In genomic region chr13:20191311-20191901, GRCh38 we compare ENCODE assay signal across 11 cellular contexts. TPM values are rescaled to one million over a fixed set of nuclear protein-coding genes. Genes with fewer than 3 reads are reported as not detected.
DNase-seq lines count a peak whose midpoint lies in the region; ATAC-seq and TF ChIP-seq lines count a peak whose summit lies in the region.
"Had no signal": no experiment of that assay in that cellular context is flagged by ENCODE, and none has a peak within 500 bp of the region (broad histone marks: within the 10 kb centered on the region; RNA-seq: fewer than 3 reads in every experiment).

No MANE protein-coding gene starts in this region.

- H2AFZ ChIP-seq in IMR-90 (replicated peaks; ENCODE audit: low read length, poor library complexity) = peak overlapping the region; percentile 81

- H3K9me3 Mint-ChIP-seq in CD14-positive monocyte (peaks cover 6 to 28% (median 11%) of the 10 kb centered on the region in 7 donors), endodermal cell (no peaks in the 10 kb centered on the region), natural killer cell (no peaks in the 10 kb centered on the region)

- H3K4me1 ChIP-seq in IMR-90 (ENCODE audit: control insufficient read depth, insufficient read depth, low read length) (peaks cover 6% of the 10 kb centered on the region), endodermal cell (ENCODE audit: control insufficient read depth, insufficient read depth, low read length) (peaks cover 8% of the 10 kb centered on the region)

- no peak overlapping the region for H3K27ac ChIP-seq in IMR-90 (ENCODE audit: insufficient read depth, low read length)
- no peak overlapping the region for H3K27ac ChIP-seq in endodermal cell (ENCODE audit: low read depth, low read length)

- in situ Hi-C loops in IMR-90 (cut with MboI; ENCODE audit: low sequenced_read_pairs) = loop anchor here (25.0 kb wide), 3 partner anchors 521 to 1296 kb away; partner anchors contain the start of gene IL17D

- H3K4me3 Mint-ChIP-seq in CD14-positive monocyte (peak overlapping the region; percentile 80 to 91), endodermal cell (peak overlapping the region; percentile 57), natural killer cell (peak overlapping the region; percentile 50)

- H2AK9ac ChIP-seq in IMR-90 (replicated peaks; ENCODE audit: low read depth, low read length, poor library complexity) = peak overlapping the region; percentile 51

- H3K27me3 Mint-ChIP-seq in CD14-positive monocyte (ENCODE audit: low read depth in 3 of 3) = peaks cover 42 to 58% (median 53%) of the 10 kb centered on the region in 3 donors
- H3K27me3 Mint-ChIP-seq in endodermal cell (ENCODE audit: insufficient read depth) = peaks cover 85% of the 10 kb centered on the region
- peaks cover 50 to 60% of the 10 kb centered on the region in 2 donors for H3K27me3 Mint-ChIP-seq in natural killer cell (ENCODE audit: low read depth in 2 of 2)

- no peak overlapping the region; the same call in 2 of the 3 replicates for H2BK15ac ChIP-seq in IMR-90 (ENCODE audit: low read depth, low read length)

- ATAC-seq in IMR-90 (ENCODE audit: low read depth) (no peak), natural killer cell (no peak), HG03175 (IDR thresholded peaks at IDR 0.05; ENCODE audit: unreplicated experiment) (no peak), GM21529 (IDR thresholded peaks at IDR 0.05; ENCODE audit: unreplicated experiment) (no peak)

- WGBS in IMR-90 (ENCODE audit: extremely low coverage in 2 of 2, insufficient read length in 1 of 2), 2 experiments = no CpG with 5 or more reads among the region's 9 CpGs
- 40 to 60% methylated on average over 1 to 9 of the region's 9 CpGs for WGBS in endodermal cell (ENCODE audit: insufficient coverage in 1 of 2, insufficient read length in 1 of 2), 2 experiments

- 0 out of 2 replicates have a peak, but pooled peaks cover 2% of the 10 kb centered on the region for H3K9me1 ChIP-seq in IMR-90 (ENCODE audit: insufficient read depth, low read length)

- no peak overlapping the region for H2BK5ac ChIP-seq in IMR-90 (ENCODE audit: low read depth, low read length, poor library complexity, severe bottlenecking)

- H4K8ac ChIP-seq in IMR-90 (ENCODE audit: low read depth in 2 of 2, low read length in 2 of 2) = no peak overlapping the region

- TF ChIP-seq CTCF in CD14-positive monocyte (IDR thresholded peaks at IDR 0.05) (no peak), IMR-90 (conservative IDR thresholded peaks at IDR 0.05; ENCODE audit: low read depth, low read length) (no peak), endodermal cell (conservative IDR thresholded peaks at IDR 0.05) (peak; percentile 27), natural killer cell (IDR thresholded peaks at IDR 0.05) (no peak)

- no peak overlapping the region for H3K4ac ChIP-seq in IMR-90 (ENCODE audit: low read depth, low read length)

- no peaks in the 10 kb centered on the region for H3K79me1 ChIP-seq in IMR-90 (ENCODE audit: low read depth in 1 of 2, low read length in 2 of 2)

- TF ChIP-seq RAD21 in IMR-90 (IDR thresholded peaks at IDR 0.05; ENCODE audit: low read length) = no peak

- peaks cover 53% of the 10 kb centered on the region for H3K27me3 ChIP-seq in IMR-90 (ENCODE audit: control insufficient read depth, insufficient read depth, low read length)
- H3K27me3 ChIP-seq in endodermal cell (ENCODE audit: control insufficient read depth, insufficient read depth, low read length, poor library complexity, severe bottlenecking) = peaks cover 90% of the 10 kb centered on the region

- no peak overlapping the region for H4K91ac ChIP-seq in IMR-90 (ENCODE audit: insufficient read depth, low read depth, low read length)

- TF ChIP-seq POLR2A in IMR-90 (IDR thresholded peaks at IDR 0.05; ENCODE audit: low read depth, low read length) = no peak

- DNase-seq in CD14-positive monocyte (ENCODE audit: low spot score) (no peak), IMR-90 (no peak), endodermal cell (peak; percentile 65), natural killer cell (no peak), NCI-H2171 (lab: John Stamatoyannopoulos, UW) (no peak), NCI-H446 treated with DMSO at 0.1 percent for 48 hours (lab: John Stamatoyannopoulos, UW) (no peak)
- DNase-seq: activated CD4-positive, CD25-positive, alpha-beta regulatory T cell; cortex of kidney had no signal

- H3K36me3 ChIP-seq in IMR-90 (ENCODE audit: control insufficient read depth, insufficient read depth, low read length) (no peaks in the 10 kb centered on the region), endodermal cell (ENCODE audit: control insufficient read depth, insufficient read depth, low read length) (no peaks in the 10 kb centered on the region)

- H3K36me3 Mint-ChIP-seq in CD14-positive monocyte (peaks cover 7 to 21% of the 10 kb centered on the region in 2 donors), endodermal cell (ENCODE audit: low read depth) (no peaks in the 10 kb centered on the region), natural killer cell (no peaks in the 10 kb centered on the region)

- no peak overlapping the region for H3K23ac ChIP-seq in IMR-90 (ENCODE audit: low read depth, low read length)

- dilution Hi-C loops in IMR-90 (cut with HindIII; ENCODE audit: low sequenced_read_pairs, unreplicated experiment) = loop anchor here (10.0 to 25.0 kb wide), 2 partner anchors 296 to 653 kb away; no protein-coding TSS in a partner anchor

- no peak overlapping the region for H2BK120ac ChIP-seq in IMR-90 (ENCODE audit: low read depth, low read length)

- POLR2A ChIA-PET in IMR-90 (lab: Charles Lee; ENCODE audit: unreplicated experiment) = no interaction called here

- no peak overlapping the region for H3K4me3 ChIP-seq in IMR-90 (ENCODE audit: insufficient read depth, low read depth, low read length)
- H3K4me3 ChIP-seq in endodermal cell (ENCODE audit: low read length) = peak overlapping the region; percentile 78

- CTCF ChIA-PET in IMR-90 (lab: Yijun Ruan, JAX) = interaction anchor here (1.3 kb wide), 1 partner anchor 9 kb away, joined by 3 read pairs; no protein-coding TSS in a partner anchor

- H3K18ac ChIP-seq in IMR-90 (ENCODE audit: low read depth, low read length) = no peak overlapping the region

- no TSS peak for BruUV-seq in IMR-90 (replicated peaks; lab: Mats Ljungman, UMichigan)

- intact Hi-C loops in CD14-positive monocyte (cut with micrococcal nuclease) = loop anchor here (10.0 kb wide), 2 partner anchors 163 to 733 kb away; no protein-coding TSS in a partner anchor
- intact Hi-C loops in IMR-90 (cut with micrococcal nuclease) = loop anchor here (10.0 kb wide), 1 partner anchor 633 kb away; no protein-coding TSS in a partner anchor
- intact Hi-C loops in natural killer cell (cut with micrococcal nuclease) = no loop called here

- H3K14ac ChIP-seq in IMR-90 (replicated peaks; ENCODE audit: low read depth, low read length) = 0 out of 2 replicates have a peak overlapping the region, but pooled peaks have one; percentile 5

- H3K4me1 Mint-ChIP-seq in CD14-positive monocyte = peaks cover 56% of the 10 kb centered on the region
- H3K4me1 Mint-ChIP-seq in endodermal cell = peaks cover 17% of the 10 kb centered on the region
- H3K4me1 Mint-ChIP-seq in natural killer cell = peaks cover 14 to 18% of the 10 kb centered on the region in 2 donors

- no peak overlapping the region for H4K5ac ChIP-seq in IMR-90 (ENCODE audit: low read depth, low read length)

- no peak overlapping the region for H3K4me2 ChIP-seq in IMR-90 (ENCODE audit: low read depth, low read length)

- no peak overlapping the region for H2BK20ac ChIP-seq in IMR-90 (ENCODE audit: low read depth, low read length)

- no peak overlapping the region for H3K9ac ChIP-seq in IMR-90 (ENCODE audit: low read depth, low read length)
- H3K9ac ChIP-seq in endodermal cell (ENCODE audit: extremely low read depth, low read length, poor library complexity, severe bottlenecking) = no peak overlapping the region

- no peak overlapping the region for H3K56ac ChIP-seq in IMR-90 (ENCODE audit: extremely low read depth, insufficient read depth, low read length)

- H4K20me1 ChIP-seq in IMR-90 (ENCODE audit: insufficient read depth, low read length) = no peaks in the 10 kb centered on the region

- H3K9me3 ChIP-seq in IMR-90 (ENCODE audit: control insufficient read depth, insufficient read depth, low read length) (peaks cover 2% of the 10 kb centered on the region; the same call in 1 of the 2 replicates), endodermal cell (ENCODE audit: control insufficient read depth, low read length) (no peaks in the 10 kb centered on the region)

- H3K27ac Mint-ChIP-seq in CD14-positive monocyte (no peak overlapping the region), endodermal cell (no peak overlapping the region), natural killer cell (no peak overlapping the region)

- H2AK5ac ChIP-seq in IMR-90 (ENCODE audit: low read depth, low read length) = 0 out of 2 replicates have a peak overlapping the region, but pooled peaks have one; percentile 13

TF ChIP-seq in IMR-90, 13 proteins besides CTCF, POLR2A, EP300 and RAD21 (continues in another document):
- TF ChIP-seq MAFK (IDR thresholded peaks at IDR 0.05; ENCODE audit: low read depth, low read length) = no peak
- TF ChIP-seq CEBPB (IDR thresholded peaks at IDR 0.05; ENCODE audit: low read depth, low read length) = no peak
- no peak for TF ChIP-seq MAZ (IDR thresholded peaks at IDR 0.05; ENCODE audit: borderline replicate concordance, low read depth, low read length)

RNA-seq across cellular contexts. Expression of gene GJB2, which starts 1.3 kb away (rescaled TPM):
- polyA plus RNA-seq in CD14-positive monocyte (not detected), IMR-90 (2012; rRNA removed) (0.09 and 0.17 TPM in 2 replicates)
- total RNA-seq in IMR-90 (2012; rRNA removed) (under 0.01 TPM in 2 replicates), endodermal cell (under 1 TPM; 0.26 to 0.82 TPM), natural killer cell (under 1 TPM in 1 of 3 donors, not detected in 2; 0.40 TPM)
- polyA plus RNA-seq in IMR-90 (2012; cell fraction: cytosol; rRNA removed) = 0.10 and 0.30 TPM in 2 replicates
- 0.52 and 2.5 TPM in 2 replicates for polyA plus RNA-seq in IMR-90 (2012; cell fraction: nucleus; rRNA removed; ENCODE audit: low replicate concordance)
- 0.28 TPM for polyA plus RNA-seq in endodermal cell (2013, experiment 1 of 2)
- 0.25 TPM for polyA plus RNA-seq in endodermal cell (2013, experiment 2 of 2)

RNA-seq across cellular contexts. Expression of gene GJA3, which starts 30.6 kb away (rescaled TPM):
- polyA plus RNA-seq in CD14-positive monocyte = not detected
- total RNA-seq in IMR-90 (2012; rRNA removed) = 2.7 and 3.6 TPM in 2 replicates
- polyA plus RNA-seq in IMR-90 (2012; rRNA removed) = 1.2 and 1.5 TPM in 2 replicates
- 0.80 and 1.1 TPM in 2 replicates for polyA plus RNA-seq in IMR-90 (2012; cell fraction: cytosol; rRNA removed)
- polyA plus RNA-seq in IMR-90 (2012; cell fraction: nucleus; rRNA removed; ENCODE audit: low replicate concordance) = 0.63 and 0.79 TPM in 2 replicates
- under 1 TPM; 0.07 to 0.09 TPM for total RNA-seq in endodermal cell
- not detected for polyA plus RNA-seq in endodermal cell (2013, experiment 1 of 2)
- 0.08 TPM for polyA plus RNA-seq in endodermal cell (2013, experiment 2 of 2)
- under 1 TPM in 1 of 3 donors, not detected in 2; 0.18 TPM for total RNA-seq in natural killer cell

RNA-seq across cellular contexts. Expression of gene GJB6, which starts 40.7 kb away (rescaled TPM):
- polyA plus RNA-seq in CD14-positive monocyte (not detected), IMR-90 (2012; rRNA removed) (not detected in 2 replicates)
- total RNA-seq in IMR-90 (2012; rRNA removed) (not detected in 2 replicates), endodermal cell (not detected), natural killer cell (1 to 10 TPM in 1 of 3 donors, under 1 TPM in 2; 0.23 to 1.3 (median 0.26) TPM)
- polyA plus RNA-seq in IMR-90 (2012; cell fraction: cytosol; rRNA removed) = not detected in 2 replicates
- polyA plus RNA-seq in IMR-90 (2012; cell fraction: nucleus; rRNA removed; ENCODE audit: low replicate concordance) = not detected in 2 replicates
- not detected for polyA plus RNA-seq in endodermal cell (2013, experiment 1 of 2)
- not detected for polyA plus RNA-seq in endodermal cell (2013, experiment 2 of 2)
- total RNA-seq: myocyte had no signal
